ENCODE assay signal across 1 cellular context in the genomic region with DNA sequence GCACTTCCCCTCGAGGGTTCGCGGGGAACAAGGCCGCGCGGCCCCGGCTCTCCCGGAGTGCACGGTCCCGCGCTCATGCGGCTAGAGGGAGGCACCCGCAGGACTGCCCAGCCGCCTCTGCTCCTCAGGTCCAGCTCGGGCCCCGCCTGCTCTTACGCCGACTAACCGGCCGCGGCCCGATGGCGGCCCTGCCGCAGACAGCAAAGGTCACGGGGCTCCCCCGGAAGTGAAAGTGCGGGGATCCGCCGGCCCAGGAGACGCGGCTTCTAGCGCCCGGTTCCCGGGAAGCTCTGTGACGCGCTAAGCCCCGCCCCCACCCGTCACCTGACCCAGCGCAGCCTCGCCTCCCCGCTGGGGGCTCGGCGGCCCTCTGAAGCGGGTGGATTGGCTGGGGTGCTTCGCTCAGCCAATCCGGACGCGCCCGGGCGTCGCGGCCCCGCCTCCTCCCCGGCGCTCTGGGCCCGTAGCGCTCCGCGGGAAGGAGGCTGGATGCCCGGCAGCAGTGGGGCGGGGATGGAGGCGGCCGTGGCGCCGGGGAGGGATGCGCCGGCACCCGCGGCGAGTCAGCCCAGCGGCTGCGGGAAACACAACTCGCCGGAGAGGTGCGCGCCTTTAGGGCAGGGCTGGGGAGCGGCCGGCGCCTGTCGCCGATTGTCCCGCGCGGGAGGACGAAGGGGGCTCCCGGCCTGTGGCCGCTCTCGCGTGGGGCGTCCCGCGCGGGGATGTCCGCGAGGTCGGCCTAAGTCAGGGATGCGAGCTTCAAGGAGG.
TF ChIP-seq lines count a peak whose summit lies in the region.

A gene with protein sequence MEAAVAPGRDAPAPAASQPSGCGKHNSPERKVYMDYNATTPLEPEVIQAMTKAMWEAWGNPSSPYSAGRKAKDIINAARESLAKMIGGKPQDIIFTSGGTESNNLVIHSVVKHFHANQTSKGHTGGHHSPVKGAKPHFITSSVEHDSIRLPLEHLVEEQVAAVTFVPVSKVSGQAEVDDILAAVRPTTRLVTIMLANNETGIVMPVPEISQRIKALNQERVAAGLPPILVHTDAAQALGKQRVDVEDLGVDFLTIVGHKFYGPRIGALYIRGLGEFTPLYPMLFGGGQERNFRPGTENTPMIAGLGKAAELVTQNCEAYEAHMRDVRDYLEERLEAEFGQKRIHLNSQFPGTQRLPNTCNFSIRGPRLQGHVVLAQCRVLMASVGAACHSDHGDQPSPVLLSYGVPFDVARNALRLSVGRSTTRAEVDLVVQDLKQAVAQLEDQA (plus strand): TSS at position 460 of the 768 bp plus-strand sequence. CDS start 54 bp downstream, at position 514.

TF ChIP-seq in HepG2, 621 proteins besides CTCF, POLR2A, EP300 and RAD21 (continued from another document):
- no peak; the same call in 1 of the 2 replicates for TF ChIP-seq ZNF703 (CRISPR knock-in tag; IDR thresholded peaks at IDR 0.05; ENCODE audit: borderline replicate concordance)
- TF ChIP-seq GATAD2A (CRISPR knock-in tag; IDR thresholded peaks at IDR 0.05), result peak; percentile 53; the same call in 1 of the 2 replicates
- TF ChIP-seq ZNF33A (CRISPR knock-in tag; IDR thresholded peaks at IDR 0.05; ENCODE audit: borderline replicate concordance), result no peak
- TF ChIP-seq ZNF225 (CRISPR knock-in tag; IDR thresholded peaks at IDR 0.05), result peak; percentile 87; the same call in 1 of the 2 replicates
- peak; percentile 97 for TF ChIP-seq KMT2A (CRISPR knock-in tag; IDR thresholded peaks at IDR 0.05)
- TF ChIP-seq, protein P1, sequence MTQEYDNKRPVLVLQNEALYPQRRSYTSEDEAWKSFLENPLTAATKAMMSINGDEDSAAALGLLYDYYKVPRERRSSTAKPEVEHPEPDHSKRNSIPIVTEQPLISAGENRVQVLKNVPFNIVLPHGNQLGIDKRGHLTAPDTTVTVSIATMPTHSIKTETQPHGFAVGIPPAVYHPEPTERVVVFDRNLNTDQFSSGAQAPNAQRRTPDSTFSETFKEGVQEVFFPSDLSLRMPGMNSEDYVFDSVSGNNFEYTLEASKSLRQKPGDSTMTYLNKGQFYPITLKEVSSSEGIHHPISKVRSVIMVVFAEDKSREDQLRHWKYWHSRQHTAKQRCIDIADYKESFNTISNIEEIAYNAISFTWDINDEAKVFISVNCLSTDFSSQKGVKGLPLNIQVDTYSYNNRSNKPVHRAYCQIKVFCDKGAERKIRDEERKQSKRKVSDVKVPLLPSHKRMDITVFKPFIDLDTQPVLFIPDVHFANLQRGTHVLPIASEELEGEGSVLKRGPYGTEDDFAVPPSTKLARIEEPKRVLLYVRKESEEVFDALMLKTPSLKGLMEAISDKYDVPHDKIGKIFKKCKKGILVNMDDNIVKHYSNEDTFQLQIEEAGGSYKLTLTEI (CRISPR knock-in tag; conservative IDR thresholded peaks at IDR 0.05), result no peak
- TF ChIP-seq CREM (IDR thresholded peaks at IDR 0.05), result peak; percentile 72
- no peak for TF ChIP-seq CREM (CRISPR knock-in tag; IDR thresholded peaks at IDR 0.05)
- TF ChIP-seq, protein P2, sequence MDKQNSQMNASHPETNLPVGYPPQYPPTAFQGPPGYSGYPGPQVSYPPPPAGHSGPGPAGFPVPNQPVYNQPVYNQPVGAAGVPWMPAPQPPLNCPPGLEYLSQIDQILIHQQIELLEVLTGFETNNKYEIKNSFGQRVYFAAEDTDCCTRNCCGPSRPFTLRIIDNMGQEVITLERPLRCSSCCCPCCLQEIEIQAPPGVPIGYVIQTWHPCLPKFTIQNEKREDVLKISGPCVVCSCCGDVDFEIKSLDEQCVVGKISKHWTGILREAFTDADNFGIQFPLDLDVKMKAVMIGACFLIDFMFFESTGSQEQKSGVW (CRISPR knock-in tag; IDR thresholded peaks at IDR 0.05; ENCODE audit: borderline replicate concordance), result peak; percentile 43
- TF ChIP-seq ZNF768 (CRISPR knock-in tag; IDR thresholded peaks at IDR 0.05), result peak; percentile 70
- TF ChIP-seq MEIS2 (CRISPR knock-in tag; IDR thresholded peaks at IDR 0.05), result no peak; the same call in 1 of the 2 replicates
- no peak; the same call in 1 of the 2 replicates for TF ChIP-seq ZNF782 (CRISPR knock-in tag; IDR thresholded peaks at IDR 0.05; ENCODE audit: borderline replicate concordance)
- TF ChIP-seq HMG20A (CRISPR knock-in tag; IDR thresholded peaks at IDR 0.05; ENCODE audit: borderline replicate concordance), result peak; percentile 55
- TF ChIP-seq GABPA (IDR thresholded peaks at IDR 0.05; ENCODE audit: low read depth, low read length), result peak; percentile 91
- TF ChIP-seq GABPA (CRISPR knock-in tag; IDR thresholded peaks at IDR 0.05; ENCODE audit: low read depth), result peak; percentile 95
- TF ChIP-seq, protein P3, sequence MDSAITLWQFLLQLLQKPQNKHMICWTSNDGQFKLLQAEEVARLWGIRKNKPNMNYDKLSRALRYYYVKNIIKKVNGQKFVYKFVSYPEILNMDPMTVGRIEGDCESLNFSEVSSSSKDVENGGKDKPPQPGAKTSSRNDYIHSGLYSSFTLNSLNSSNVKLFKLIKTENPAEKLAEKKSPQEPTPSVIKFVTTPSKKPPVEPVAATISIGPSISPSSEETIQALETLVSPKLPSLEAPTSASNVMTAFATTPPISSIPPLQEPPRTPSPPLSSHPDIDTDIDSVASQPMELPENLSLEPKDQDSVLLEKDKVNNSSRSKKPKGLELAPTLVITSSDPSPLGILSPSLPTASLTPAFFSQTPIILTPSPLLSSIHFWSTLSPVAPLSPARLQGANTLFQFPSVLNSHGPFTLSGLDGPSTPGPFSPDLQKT (CRISPR knock-in tag; IDR thresholded peaks at IDR 0.05; ENCODE audit: borderline replicate concordance), result no peak
- TF ChIP-seq, protein P4, sequence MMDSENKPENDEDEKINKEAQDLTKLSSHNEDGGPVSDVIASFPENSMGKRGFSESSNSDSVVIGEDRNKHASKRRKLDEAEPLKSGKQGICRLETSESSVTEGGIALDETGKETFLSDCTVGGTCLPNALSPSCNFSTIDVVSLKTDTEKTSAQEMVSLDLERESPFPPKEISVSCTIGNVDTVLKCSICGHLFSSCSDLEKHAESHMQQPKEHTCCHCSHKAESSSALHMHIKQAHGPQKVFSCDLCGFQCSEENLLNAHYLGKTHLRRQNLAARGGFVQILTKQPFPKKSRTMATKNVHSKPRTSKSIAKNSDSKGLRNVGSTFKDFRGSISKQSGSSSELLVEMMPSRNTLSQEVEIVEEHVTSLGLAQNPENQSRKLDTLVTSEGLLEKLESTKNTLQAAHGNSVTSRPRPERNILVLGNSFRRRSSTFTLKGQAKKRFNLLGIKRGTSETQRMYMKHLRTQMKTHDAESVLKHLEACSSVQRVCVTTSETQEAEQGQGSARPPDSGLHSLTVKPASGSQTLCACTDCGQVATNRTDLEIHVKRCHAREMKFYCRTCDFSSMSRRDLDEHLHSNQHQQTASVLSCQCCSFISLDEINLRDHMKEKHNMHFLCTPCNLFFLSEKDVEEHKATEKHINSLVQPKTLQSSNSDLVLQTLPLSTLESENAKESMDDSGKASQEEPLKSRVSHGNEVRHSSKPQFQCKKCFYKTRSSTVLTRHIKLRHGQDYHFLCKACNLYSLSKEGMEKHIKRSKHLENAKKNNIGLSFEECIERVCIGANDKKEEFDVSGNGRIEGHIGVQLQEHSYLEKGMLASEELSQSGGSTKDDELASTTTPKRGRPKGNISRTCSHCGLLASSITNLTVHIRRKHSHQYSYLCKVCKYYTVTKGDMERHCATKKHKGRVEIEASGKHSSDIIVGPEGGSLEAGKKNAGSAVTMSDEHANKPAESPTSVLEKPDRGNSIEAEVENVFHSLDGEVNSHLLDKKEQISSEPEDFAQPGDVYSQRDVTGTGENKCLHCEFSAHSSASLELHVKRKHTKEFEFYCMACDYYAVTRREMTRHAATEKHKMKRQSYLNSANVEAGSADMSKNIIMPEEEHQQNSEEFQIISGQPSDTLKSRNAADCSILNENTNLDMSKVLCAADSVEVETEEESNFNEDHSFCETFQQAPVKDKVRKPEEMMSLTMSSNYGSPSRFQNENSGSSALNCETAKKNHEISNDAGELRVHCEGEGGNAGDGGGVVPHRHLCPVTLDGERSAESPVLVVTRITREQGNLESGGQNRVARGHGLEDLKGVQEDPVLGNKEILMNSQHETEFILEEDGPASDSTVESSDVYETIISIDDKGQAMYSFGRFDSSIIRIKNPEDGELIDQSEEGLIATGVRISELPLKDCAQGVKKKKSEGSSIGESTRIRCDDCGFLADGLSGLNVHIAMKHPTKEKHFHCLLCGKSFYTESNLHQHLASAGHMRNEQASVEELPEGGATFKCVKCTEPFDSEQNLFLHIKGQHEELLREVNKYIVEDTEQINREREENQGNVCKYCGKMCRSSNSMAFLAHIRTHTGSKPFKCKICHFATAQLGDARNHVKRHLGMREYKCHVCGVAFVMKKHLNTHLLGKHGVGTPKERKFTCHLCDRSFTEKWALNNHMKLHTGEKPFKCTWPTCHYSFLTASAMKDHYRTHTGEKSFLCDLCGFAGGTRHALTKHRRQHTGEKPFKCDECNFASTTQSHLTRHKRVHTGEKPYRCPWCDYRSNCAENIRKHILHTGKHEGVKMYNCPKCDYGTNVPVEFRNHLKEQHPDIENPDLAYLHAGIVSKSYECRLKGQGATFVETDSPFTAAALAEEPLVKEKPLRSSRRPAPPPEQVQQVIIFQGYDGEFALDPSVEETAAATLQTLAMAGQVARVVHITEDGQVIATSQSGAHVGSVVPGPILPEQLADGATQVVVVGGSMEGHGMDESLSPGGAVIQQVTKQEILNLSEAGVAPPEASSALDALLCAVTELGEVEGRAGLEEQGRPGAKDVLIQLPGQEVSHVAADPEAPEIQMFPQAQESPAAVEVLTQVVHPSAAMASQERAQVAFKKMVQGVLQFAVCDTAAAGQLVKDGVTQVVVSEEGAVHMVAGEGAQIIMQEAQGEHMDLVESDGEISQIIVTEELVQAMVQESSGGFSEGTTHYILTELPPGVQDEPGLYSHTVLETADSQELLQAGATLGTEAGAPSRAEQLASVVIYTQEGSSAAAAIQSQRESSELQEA (CRISPR knock-in tag; IDR thresholded peaks at IDR 0.05; ENCODE audit: not compliant biosample characterization), result peak; percentile 36
- TF ChIP-seq GTF2F1 (IDR thresholded peaks at IDR 0.05; ENCODE audit: low read length), result no peak
- TF ChIP-seq SKI (IDR thresholded peaks at IDR 0.05; ENCODE audit: partially characterized antibody), result peak; percentile 78
- peak; percentile 39; the same call in 1 of the 2 replicates for TF ChIP-seq MED13 (CRISPR knock-in tag; IDR thresholded peaks at IDR 0.05)
- TF ChIP-seq ZNF17 (CRISPR knock-in tag; IDR thresholded peaks at IDR 0.05), result no peak
- TF ChIP-seq MAF1 (CRISPR knock-in tag; IDR thresholded peaks at IDR 0.05; ENCODE audit: borderline replicate concordance), result no peak; the same call in 1 of the 2 replicates
- TF ChIP-seq FOSL1 (CRISPR knock-in tag; IDR thresholded peaks at IDR 0.05; ENCODE audit: borderline replicate concordance), result no peak; the same call in 1 of the 2 replicates
- TF ChIP-seq RFXANK (CRISPR knock-in tag; IDR thresholded peaks at IDR 0.05), result peak; percentile 80; the same call in 1 of the 2 replicates
- peak; percentile 43 for TF ChIP-seq ZBTB38 (CRISPR knock-in tag; IDR thresholded peaks at IDR 0.05)
- TF ChIP-seq ZMYM3 (CRISPR knock-in tag; IDR thresholded peaks at IDR 0.05), result peak; percentile 25; the same call in 1 of the 2 replicates
